In genomic region chr12:53718567-53718966, GRCh38 we compare ENCODE assay signal across 5 cellular contexts. TPM values are rescaled to one million over a fixed set of nuclear protein-coding genes. Genes with fewer than 3 reads are reported as not detected.
"Had no signal": no experiment of that assay in that cellular context is flagged by ENCODE, and none has a peak within 500 bp of the region (broad histone marks: within the 10 kb centered on the region; RNA-seq: fewer than 3 reads in every experiment).

No MANE protein-coding gene starts in this region.

RNA-seq across cellular contexts. Expression of gene CISTR, which starts 33.2 kb away (rescaled TPM):
- total RNA-seq: HepG2, HT-29, HT1080, IMR-90 had no signal
- polyA plus RNA-seq: HepG2, IgD-negative memory B cell, IMR-90 had no signal
